Comparison of ENCODE assay signal across 1 cellular context in the genomic region with DNA sequence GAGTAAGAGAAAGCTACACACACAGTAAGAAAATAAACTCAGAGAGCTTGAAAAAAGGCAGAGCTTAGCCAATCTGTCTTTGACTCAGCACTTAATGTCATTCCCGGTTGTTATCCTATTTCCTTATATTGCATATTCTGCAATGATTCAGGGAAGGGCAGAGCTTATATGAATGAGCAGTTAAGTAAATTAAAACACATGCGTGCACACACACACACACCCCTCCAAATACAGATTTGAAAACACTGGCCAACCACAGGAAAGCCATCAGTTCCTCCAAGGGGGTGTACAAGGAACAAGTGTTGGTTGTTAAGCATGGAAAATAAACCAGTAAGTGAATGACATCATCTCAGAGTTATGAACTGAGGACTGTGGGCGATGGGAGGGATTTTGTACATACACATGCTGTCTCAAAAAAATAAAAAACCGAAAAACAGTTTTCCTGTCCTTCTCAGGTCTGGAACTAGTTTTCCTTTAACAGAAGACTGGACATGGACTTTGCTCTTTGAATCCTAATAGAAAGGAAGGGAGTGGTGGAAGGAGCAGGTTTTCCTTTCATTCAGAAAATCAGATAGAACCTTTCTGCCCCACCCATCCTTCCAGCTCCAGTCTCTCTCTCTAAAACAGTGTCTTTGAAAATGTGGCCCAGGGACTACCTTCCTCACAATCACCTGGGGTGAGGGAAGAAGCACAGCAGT.
TF ChIP-seq lines count a peak whose summit lies in the region.

No MANE protein-coding gene starts in this region.

TF ChIP-seq in IMR-90, 13 proteins besides CTCF, POLR2A, EP300 and RAD21:
- TF ChIP-seq MAZ (IDR thresholded peaks at IDR 0.05; ENCODE audit: borderline replicate concordance, low read depth, low read length) (peak; percentile 45; the same call in 1 of the 2 replicates), RFX5 (IDR thresholded peaks at IDR 0.05; ENCODE audit: low read depth, low read length) (no peak), FOS (IDR thresholded peaks at IDR 0.05; ENCODE audit: low read depth, low read length) (peak; percentile 40; the same call in 1 of the 2 replicates), RCOR1 (IDR thresholded peaks at IDR 0.05; ENCODE audit: insufficient replicate concordance, low read length) (no peak), MAFK (IDR thresholded peaks at IDR 0.05; ENCODE audit: low read depth, low read length) (peak; percentile 87), CEBPB (IDR thresholded peaks at IDR 0.05; ENCODE audit: low read depth, low read length) (peak; percentile 92), BHLHE40 (IDR thresholded peaks at IDR 0.05; ENCODE audit: low read depth, low read length) (no peak), CHD1 (IDR thresholded peaks at IDR 0.05; ENCODE audit: low read depth, low read length) (no peak), MXI1 (IDR thresholded peaks at IDR 0.05; ENCODE audit: borderline replicate concordance, low read depth, low read length) (peak; percentile 74; the same call in 1 of the 2 replicates), SMC3 (IDR thresholded peaks at IDR 0.05; ENCODE audit: low read depth, low read length) (peak; percentile 23; the same call in 1 of the 2 replicates), NFE2L2 (IDR thresholded peaks at IDR 0.05; ENCODE audit: low read depth, low read length) (peak; percentile 89)
- TF ChIP-seq, protein P1, sequence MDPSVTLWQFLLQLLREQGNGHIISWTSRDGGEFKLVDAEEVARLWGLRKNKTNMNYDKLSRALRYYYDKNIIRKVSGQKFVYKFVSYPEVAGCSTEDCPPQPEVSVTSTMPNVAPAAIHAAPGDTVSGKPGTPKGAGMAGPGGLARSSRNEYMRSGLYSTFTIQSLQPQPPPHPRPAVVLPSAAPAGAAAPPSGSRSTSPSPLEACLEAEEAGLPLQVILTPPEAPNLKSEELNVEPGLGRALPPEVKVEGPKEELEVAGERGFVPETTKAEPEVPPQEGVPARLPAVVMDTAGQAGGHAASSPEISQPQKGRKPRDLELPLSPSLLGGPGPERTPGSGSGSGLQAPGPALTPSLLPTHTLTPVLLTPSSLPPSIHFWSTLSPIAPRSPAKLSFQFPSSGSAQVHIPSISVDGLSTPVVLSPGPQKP (IDR thresholded peaks at IDR 0.05; ENCODE audit: borderline replicate concordance, low read depth, low read length), result no peak
- TF ChIP-seq, protein P2, sequence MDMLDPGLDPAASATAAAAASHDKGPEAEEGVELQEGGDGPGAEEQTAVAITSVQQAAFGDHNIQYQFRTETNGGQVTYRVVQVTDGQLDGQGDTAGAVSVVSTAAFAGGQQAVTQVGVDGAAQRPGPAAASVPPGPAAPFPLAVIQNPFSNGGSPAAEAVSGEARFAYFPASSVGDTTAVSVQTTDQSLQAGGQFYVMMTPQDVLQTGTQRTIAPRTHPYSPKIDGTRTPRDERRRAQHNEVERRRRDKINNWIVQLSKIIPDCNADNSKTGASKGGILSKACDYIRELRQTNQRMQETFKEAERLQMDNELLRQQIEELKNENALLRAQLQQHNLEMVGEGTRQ (IDR thresholded peaks at IDR 0.05; ENCODE audit: low read depth, low read length), result no peak
